16 cellular contexts compared by ENCODE assay signal in the genomic region with DNA sequence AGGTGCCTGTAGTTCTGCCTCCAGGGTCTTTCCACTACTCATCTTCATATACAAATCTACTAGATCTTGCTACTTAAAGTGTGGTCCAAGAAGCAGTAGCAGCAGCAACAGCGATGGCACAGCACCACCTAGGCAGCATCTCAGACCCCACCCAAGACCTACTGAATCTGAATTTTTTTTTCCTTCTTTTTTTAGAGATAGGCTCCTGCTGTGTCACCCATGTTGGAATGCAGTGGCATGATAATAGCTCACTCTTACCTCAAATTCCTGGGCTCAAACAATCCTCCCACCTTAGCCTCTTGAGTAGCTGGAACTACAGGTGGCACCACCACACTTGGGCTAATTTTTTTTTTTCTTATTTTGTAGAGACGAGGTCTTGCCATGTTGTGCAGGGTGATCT.
"Had no signal": no experiment of that assay in that cellular context is flagged by ENCODE, and none has a peak within 500 bp of the region (broad histone marks: within the 10 kb centered on the region; RNA-seq: fewer than 3 reads in every experiment).

No MANE protein-coding gene starts in this region.

- H3K27ac ChIP-seq: gastrocnemius medialis, neural progenitor cell, psoas muscle, stomach, WERI-Rb-1 had no signal

- H3K9me3 ChIP-seq: gastrocnemius medialis, psoas muscle, stomach had no signal

- H3K4me1 ChIP-seq: gastrocnemius medialis, psoas muscle had no signal

- H3K27ac Mint-ChIP-seq: activated naive CD8-positive, alpha-beta T cell; memory B cell; naive thymus-derived CD4-positive, alpha-beta T cell; neural progenitor cell; stimulated activated effector memory CD8-positive, alpha-beta T cell treated with anti-CD3 and anti-CD28 coated beads, Interleukin-12 subunit alpha, Interleukin-12 subunit beta, amount 100 ng/mL, for 72 hours; type B pancreatic cell had no signal

- H3K36me3 Mint-ChIP-seq: memory B cell; neural progenitor cell; stimulated activated effector memory CD8-positive, alpha-beta T cell treated with anti-CD3 and anti-CD28 coated beads, Interleukin-12 subunit alpha, Interleukin-12 subunit beta, amount 100 ng/mL, for 72 hours; type B pancreatic cell had no signal

- H3K4me3 ChIP-seq: gastrocnemius medialis, neural progenitor cell, psoas muscle, stomach had no signal

- H3K4me2 ChIP-seq: neural progenitor cell had no signal

- H3K27me3 ChIP-seq: gastrocnemius medialis, neural progenitor cell, stomach had no signal

- H3K4me1 Mint-ChIP-seq: neural progenitor cell had no signal

- ATAC-seq: gastrocnemius medialis; naive thymus-derived CD4-positive, alpha-beta T cell; psoas muscle; stimulated activated effector memory CD8-positive, alpha-beta T cell treated with anti-CD3 and anti-CD28 coated beads, Interleukin-12 subunit alpha, Interleukin-12 subunit beta, amount 100 ng/mL, for 72 hours had no signal

- H3K36me3 ChIP-seq: gastrocnemius medialis, neural progenitor cell, stomach, WERI-Rb-1 had no signal

- DNase-seq: activated CD4-positive, alpha-beta T cell treated with anti-CD3 and anti-CD28 coated beads, Interleukin-2, amount 50 U/mL, for 48 hours; activated T-cell treated with anti-CD3 and anti-CD28 coated beads for 4 hours; cerebellar nuclear complex; cortex of kidney; gastrocnemius medialis; head of caudate nucleus; naive thymus-derived CD4-positive, alpha-beta T cell; psoas muscle; stimulated activated CD4-positive, alpha-beta T cell treated with anti-CD3 and anti-CD28 coated beads, Interleukin-4, amount 100 ng/mL, for 24 hours; stomach; WERI-Rb-1 had no signal

- H3K9me3 Mint-ChIP-seq: memory B cell; stimulated activated effector memory CD8-positive, alpha-beta T cell treated with anti-CD3 and anti-CD28 coated beads, Interleukin-12 subunit alpha, Interleukin-12 subunit beta, amount 100 ng/mL, for 72 hours had no signal

- H3K4me3 Mint-ChIP-seq: activated naive CD8-positive, alpha-beta T cell; memory B cell; naive thymus-derived CD4-positive, alpha-beta T cell; neural progenitor cell; stimulated activated effector memory CD8-positive, alpha-beta T cell treated with anti-CD3 and anti-CD28 coated beads, Interleukin-12 subunit alpha, Interleukin-12 subunit beta, amount 100 ng/mL, for 72 hours; type B pancreatic cell had no signal

- H3K27me3 Mint-ChIP-seq: activated naive CD8-positive, alpha-beta T cell; memory B cell; naive thymus-derived CD4-positive, alpha-beta T cell; type B pancreatic cell had no signal

- H3K9ac ChIP-seq: neural progenitor cell had no signal
